ENCODE assay signal across 2 cellular contexts in genomic region chr17:64537488-64537887, GRCh38.
TF ChIP-seq lines count a peak whose summit lies in the region.

No MANE protein-coding gene starts in this region.

TF ChIP-seq in HepG2, 621 proteins besides CTCF, POLR2A, EP300 and RAD21:
- no peak for TF ChIP-seq ELK4 (CRISPR knock-in tag; IDR thresholded peaks at IDR 0.05; ENCODE audit: borderline replicate concordance)

TF ChIP-seq in GM12891, 5 proteins besides CTCF, POLR2A, EP300 and RAD21:
- TF ChIP-seq TAF1 (IDR thresholded peaks at IDR 0.05; ENCODE audit: low read depth, low read length): no peak
- no peak for TF ChIP-seq POU2F2 (IDR thresholded peaks at IDR 0.05; ENCODE audit: low read depth, low read length)
- no peak for TF ChIP-seq POLR2AphosphoS5 (IDR thresholded peaks at IDR 0.05; ENCODE audit: low read depth, low read length)
- TF ChIP-seq PAX5 (IDR thresholded peaks at IDR 0.05; ENCODE audit: insufficient read depth, low read length, severe bottlenecking): no peak
- no peak for TF ChIP-seq SPI1 (IDR thresholded peaks at IDR 0.05; ENCODE audit: low read depth, low read length)
